1 cellular context compared by ENCODE assay signal in the genomic region with DNA sequence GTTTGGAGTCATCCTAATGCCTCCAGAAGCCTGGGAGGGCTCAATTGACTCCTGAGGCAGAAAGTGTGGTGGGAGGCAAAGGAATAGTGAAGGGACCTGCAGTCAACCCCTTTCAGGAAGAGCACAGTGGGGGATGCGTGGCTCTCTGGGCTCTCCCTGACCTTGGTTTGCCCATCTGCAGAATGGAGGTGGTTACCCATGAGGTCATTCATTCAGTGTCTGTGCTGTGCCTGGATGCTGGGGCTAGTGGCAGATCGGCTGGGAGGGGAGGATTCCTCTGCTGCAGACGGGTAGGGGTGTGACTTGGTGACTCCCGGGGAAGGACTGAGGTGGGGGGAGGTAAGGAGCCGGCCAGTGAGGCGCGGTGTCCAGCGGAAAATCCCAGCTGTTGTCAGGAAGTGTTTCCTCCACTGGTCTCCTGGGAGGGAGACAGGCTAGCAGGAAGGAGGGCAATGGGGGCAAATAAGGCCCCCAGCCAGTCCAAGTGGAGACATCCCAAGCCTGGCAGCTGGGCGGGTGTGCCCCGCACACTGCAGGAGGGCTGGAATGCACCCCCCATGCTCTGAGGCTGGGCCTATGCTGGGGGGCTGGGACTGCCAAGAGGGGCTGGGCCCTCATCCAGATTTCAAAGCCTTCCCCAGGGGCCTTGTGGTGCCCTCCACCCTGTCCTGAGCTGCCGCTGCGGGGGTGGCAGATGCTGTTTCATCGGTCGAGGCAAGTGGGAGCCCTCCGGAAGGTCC.
TF ChIP-seq lines count a peak whose summit lies in the region.

No MANE protein-coding gene starts in this region.

TF ChIP-seq in HepG2, 621 proteins besides CTCF, POLR2A, EP300 and RAD21 (continued from another document):
- TF ChIP-seq, protein P1, sequence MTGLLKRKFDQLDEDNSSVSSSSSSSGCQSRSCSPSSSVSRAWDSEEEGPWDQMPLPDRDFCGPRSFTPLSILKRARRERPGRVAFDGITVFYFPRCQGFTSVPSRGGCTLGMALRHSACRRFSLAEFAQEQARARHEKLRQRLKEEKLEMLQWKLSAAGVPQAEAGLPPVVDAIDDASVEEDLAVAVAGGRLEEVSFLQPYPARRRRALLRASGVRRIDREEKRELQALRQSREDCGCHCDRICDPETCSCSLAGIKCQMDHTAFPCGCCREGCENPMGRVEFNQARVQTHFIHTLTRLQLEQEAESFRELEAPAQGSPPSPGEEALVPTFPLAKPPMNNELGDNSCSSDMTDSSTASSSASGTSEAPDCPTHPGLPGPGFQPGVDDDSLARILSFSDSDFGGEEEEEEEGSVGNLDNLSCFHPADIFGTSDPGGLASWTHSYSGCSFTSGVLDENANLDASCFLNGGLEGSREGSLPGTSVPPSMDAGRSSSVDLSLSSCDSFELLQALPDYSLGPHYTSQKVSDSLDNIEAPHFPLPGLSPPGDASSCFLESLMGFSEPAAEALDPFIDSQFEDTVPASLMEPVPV (CRISPR knock-in tag; IDR thresholded peaks at IDR 0.05), result no peak
- TF ChIP-seq POGZ (CRISPR knock-in tag; IDR thresholded peaks at IDR 0.05), result no peak
- TF ChIP-seq SYNCRIP (IDR thresholded peaks at IDR 0.05; ENCODE audit: insufficient read depth, low read depth, low read length), result no peak
TF ChIP-seq in HepG2: peak in this region for 7.
